In genomic region chr17:39484178-39484577, GRCh38 we compare ENCODE assay signal across 17 cellular contexts. TPM values are rescaled to one million over a fixed set of nuclear protein-coding genes. Genes with fewer than 3 reads are reported as not detected.
DNase-seq lines count a peak whose midpoint lies in the region; ATAC-seq and TF ChIP-seq lines count a peak whose summit lies in the region.
"Had no signal": no experiment of that assay in that cellular context is flagged by ENCODE, and none has a peak within 500 bp of the region (broad histone marks: within the 10 kb centered on the region; RNA-seq: fewer than 3 reads in every experiment).

No MANE protein-coding gene starts in this region.

- WGBS in GM23248 (ENCODE audit: low coverage in 1 of 2, low lambda C conversion rate in 2 of 2, missing lambda C conversion rate in 2 of 2), 2 experiments = 100% methylated on average over 2 of the region's 2 CpGs

- no peak overlapping the region for H3K9ac ChIP-seq in GM23248

- H3K36me3 ChIP-seq in RWPE2 (ENCODE audit: low read depth) = peaks cover 50% of the 10 kb centered on the region
- H3K36me3 ChIP-seq in GM23248 (ENCODE audit: low read depth) = peaks cover 15% of the 10 kb centered on the region

- H3K27ac ChIP-seq in RWPE2 (ENCODE audit: poor library complexity, severe bottlenecking) (peak overlapping the region; percentile 60), GM23248 (no peak overlapping the region)
- H3K27ac ChIP-seq: VCaP had no signal

- peaks cover 71% of the 10 kb centered on the region for H3K79me2 ChIP-seq in GM23248 (ENCODE audit: insufficient read depth)

- H3F3A ChIP-seq in GM23248 (ENCODE audit: insufficient read depth) = peaks cover 45% of the 10 kb centered on the region

- peak; percentile 61 for ATAC-seq in GM19372 (IDR thresholded peaks at IDR 0.05; ENCODE audit: low read depth, unreplicated experiment)
- ATAC-seq in HG02885 (IDR thresholded peaks at IDR 0.05; ENCODE audit: poor library complexity, unreplicated experiment) = peak; percentile 69
- ATAC-seq in RWPE2 (ENCODE audit: low read depth) = no peak
- no peak for ATAC-seq in GM21619 (IDR thresholded peaks at IDR 0.05; ENCODE audit: unreplicated experiment)
- ATAC-seq: activated T-helper 17 cell treated with anti-CD3 and anti-CD28 coated beads, Interleukin-2, amount 50 U/mL, for 72 hours; left cardiac atrium had no signal

- H3K27me3 ChIP-seq in RWPE2 (ENCODE audit: insufficient read depth, poor library complexity, severe bottlenecking) (no peaks in the 10 kb centered on the region), GM23248 (replicated peaks; ENCODE audit: insufficient read depth) (no peaks in the 10 kb centered on the region)

- no peaks in the 10 kb centered on the region for H3K9me2 ChIP-seq in GM23248 (ENCODE audit: insufficient read depth)

- H3K4me1 ChIP-seq in RWPE2 (ENCODE audit: insufficient read depth, poor library complexity, severe bottlenecking) (peaks cover 13% of the 10 kb centered on the region), GM23248 (ENCODE audit: insufficient read depth) (peaks cover 34% of the 10 kb centered on the region)

- in situ Hi-C loops in GM13977 (cut with MboI; ENCODE audit: low pct_unique_long_range_greater_than_20kb, low sequenced_read_pairs, unreplicated experiment) = no loop called here
- in situ Hi-C loops in GM23248 (cut with MboI) = no loop called here

- H3K9me3 ChIP-seq in RWPE2 (ENCODE audit: severe bottlenecking) (no peaks in the 10 kb centered on the region), GM23248 (ENCODE audit: low read depth) (no peaks in the 10 kb centered on the region)

- H4K20me1 ChIP-seq in GM23248 (ENCODE audit: insufficient read depth) = no peaks in the 10 kb centered on the region

- no peak overlapping the region for H2AFZ ChIP-seq in GM23248

- no peak for TF ChIP-seq CTCF in GM13977 (IDR thresholded peaks at IDR 0.05; ENCODE audit: extremely low read depth, insufficient read depth, missing control alignments)
- TF ChIP-seq CTCF in RWPE2 (IDR thresholded peaks at IDR 0.05; ENCODE audit: poor library complexity, severe bottlenecking) = no peak

- H3K4me3 ChIP-seq in RWPE2 (ENCODE audit: severe bottlenecking) (no peak overlapping the region), GM23248 (no peak overlapping the region)

- DNase-seq in GM13977 (ENCODE audit: low spot score) (peak; percentile 72), RWPE2 (ENCODE audit: low spot score) (no peak), HPDE6-E6E7 (ENCODE audit: extremely low spot score) (no peak), UCSD-AML1 (lab: John Stamatoyannopoulos, UW; ENCODE audit: unreplicated experiment) (no peak), GM23248 (no peak)
- DNase-seq: activated CD8-positive, alpha-beta memory T cell treated with anti-CD3 and anti-CD28 coated beads for 24 hours; amygdala; cerebellar nuclear complex; H9; left cardiac atrium; NCI-H1930; occipital lobe had no signal

- no peak overlapping the region for H3K4me2 ChIP-seq in GM23248 (ENCODE audit: unreplicated experiment)

RNA-seq across cellular contexts. Expression of gene CDK12, which starts 22.9 kb away (rescaled TPM):
- 21.0 and 21.1 TPM in 2 replicates for total RNA-seq in GM23248 (2014; rRNA removed; shearing (Covaris generic))
- 8.2 and 8.9 TPM in 2 replicates for polyA plus RNA-seq in GM23248 (2016; fragmentation: Nextera tagmentation; extraction: Ambion mirVana)

RNA-seq across cellular contexts. Expression of gene MED1, which starts 33.1 kb away (rescaled TPM):
- total RNA-seq in GM23248 (2014; rRNA removed; shearing (Covaris generic)) = 14.9 and 17.6 TPM in 2 replicates
- 15.4 and 17.2 TPM in 2 replicates for polyA plus RNA-seq in GM23248 (2016; fragmentation: Nextera tagmentation; extraction: Ambion mirVana)

Comparison
In these comparisons a context has a peak if more than half of its experiments do, and no peak if none do; other contexts are left out.
1. ATAC-seq: peak in GM19372 (single experiment) and HG02885 (single experiment); none in RWPE2 (single experiment) and GM21619 (single experiment).